ENCODE assay signal across 24 cellular contexts in the genomic region with DNA sequence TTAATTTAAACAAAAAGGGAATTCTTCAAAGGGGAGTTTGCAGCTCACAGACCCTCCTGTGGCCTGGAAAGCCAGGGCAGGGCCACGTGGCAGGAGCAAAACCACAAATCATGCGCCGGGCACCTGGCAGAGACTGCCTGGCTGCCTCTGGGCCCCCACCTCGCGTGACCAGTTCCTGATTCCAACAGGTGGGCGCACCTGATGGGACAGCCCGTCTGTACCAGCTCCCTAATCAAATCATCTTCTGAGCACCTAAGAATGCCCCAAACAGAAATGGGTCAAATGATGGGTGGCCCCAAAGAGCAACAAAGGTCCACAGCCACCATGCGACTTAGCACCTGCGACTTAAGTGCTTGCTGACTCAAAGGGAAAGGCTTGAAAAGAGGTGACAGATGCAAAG.
"Had no signal": no experiment of that assay in that cellular context is flagged by ENCODE, and none has a peak within 500 bp of the region (broad histone marks: within the 10 kb centered on the region; RNA-seq: fewer than 3 reads in every experiment).

No MANE protein-coding gene starts in this region.

- H3K27ac Mint-ChIP-seq: natural killer cell; stimulated activated effector memory CD8-positive, alpha-beta T cell treated with anti-CD3 and anti-CD28 coated beads, Interleukin-12 subunit alpha, Interleukin-12 subunit beta, amount 100 ng/mL, for 72 hours had no signal

- H3K9me3 ChIP-seq: gastrocnemius medialis, ovary, psoas muscle, sigmoid colon, stomach, thoracic aorta, tibial nerve, upper lobe of right lung, uterus had no signal

- H3K36me3 ChIP-seq: ovary, uterus had no signal

- H3K27me3 Mint-ChIP-seq: memory B cell had no signal

- H3K27ac ChIP-seq: epithelial cell of prostate, gastrocnemius medialis, ovary, psoas muscle, sigmoid colon, stomach, thoracic aorta, upper lobe of right lung, uterus had no signal

- DNase-seq: effector CD8-positive, alpha-beta T cell; endodermal cell; gastrocnemius medialis; natural killer cell; occipital lobe; ovary; posterior cingulate gyrus; psoas muscle; right cardiac atrium; sigmoid colon; stimulated activated CD4-positive, alpha-beta T cell treated with anti-CD3 and anti-CD28 coated beads, Interleukin-2, amount 100 ng/mL, for 24 hours; stimulated activated CD4-positive, alpha-beta T cell treated with anti-CD3 and anti-CD28 coated beads, Interleukin-4, amount 100 ng/mL, for 24 hours; stimulated activated naive CD4-positive, alpha-beta T cell treated with Interleukin-2 at 50 U/mL for 16 hours; stomach; upper lobe of right lung; uterus had no signal

- H3K4me3 ChIP-seq: gastrocnemius medialis, lung, ovary, psoas muscle, sigmoid colon, stomach, thoracic aorta, tibial nerve, upper lobe of right lung, uterus had no signal

- H3K4me1 ChIP-seq: gastrocnemius medialis, psoas muscle, sigmoid colon, stomach, upper lobe of right lung, uterus had no signal

- ATAC-seq: esophagus mucosa; gastrocnemius medialis; left lobe of liver; natural killer cell; psoas muscle; right cardiac atrium; stimulated activated effector memory CD8-positive, alpha-beta T cell treated with anti-CD3 and anti-CD28 coated beads, Interleukin-12 subunit alpha, Interleukin-12 subunit beta, amount 100 ng/mL, for 72 hours; upper lobe of right lung had no signal

- H3K27me3 ChIP-seq: gastrocnemius medialis, ovary, sigmoid colon, stomach, tibial nerve, upper lobe of right lung, uterus had no signal

- H3K4me3 Mint-ChIP-seq: endodermal cell; memory B cell; natural killer cell; stimulated activated effector memory CD8-positive, alpha-beta T cell treated with anti-CD3 and anti-CD28 coated beads, Interleukin-12 subunit alpha, Interleukin-12 subunit beta, amount 100 ng/mL, for 72 hours had no signal

- H3K9me3 Mint-ChIP-seq: endodermal cell; memory B cell; natural killer cell; stimulated activated effector memory CD8-positive, alpha-beta T cell treated with anti-CD3 and anti-CD28 coated beads, Interleukin-12 subunit alpha, Interleukin-12 subunit beta, amount 100 ng/mL, for 72 hours had no signal
